Comparison of ENCODE assay signal across 11 cellular contexts in genomic region chrX:78514852-78515251, GRCh38.
DNase-seq lines count a peak whose midpoint lies in the region; ATAC-seq and TF ChIP-seq lines count a peak whose summit lies in the region.
"Had no signal": no experiment of that assay in that cellular context is flagged by ENCODE, and none has a peak within 500 bp of the region (broad histone marks: within the 10 kb centered on the region; RNA-seq: fewer than 3 reads in every experiment).

No MANE protein-coding gene starts in this region.

- no peaks in the 10 kb centered on the region for H3K36me3 Mint-ChIP-seq in T-cell
- no peaks in the 10 kb centered on the region for H3K36me3 Mint-ChIP-seq in immature natural killer cell

- H3K27ac Mint-ChIP-seq in T-cell = peak overlapping the region; percentile 88 to 89
- no peak overlapping the region for H3K27ac Mint-ChIP-seq in immature natural killer cell

- peak overlapping the region; percentile 40 for H3K27ac ChIP-seq in cardiac muscle cell
- H3K27ac ChIP-seq in heart left ventricle = no peak overlapping the region
- H3K27ac ChIP-seq in testis = no peak overlapping the region
- H3K27ac ChIP-seq: BLaER1 treated with 17β-estradiol and CSF1 and Interleukin-3, amounts not matched to agents 10 nM and 100 nM; RWPE1; thyroid gland had no signal

- H3K9me3 Mint-ChIP-seq in T-cell (peaks cover 0 to 2% (median 0%) of the 10 kb centered on the region in 3 donors), immature natural killer cell (no peaks in the 10 kb centered on the region)

- H3K27me3 ChIP-seq in cardiac muscle cell = no peaks in the 10 kb centered on the region
- H3K27me3 ChIP-seq in heart left ventricle = peaks cover 0 to 3% (median 0%) of the 10 kb centered on the region in 9 donors
- H3K27me3 ChIP-seq in testis = no peaks in the 10 kb centered on the region
- H3K27me3 ChIP-seq: thyroid gland had no signal

- no peaks in the 10 kb centered on the region for H3K27me3 Mint-ChIP-seq in T-cell
- H3K27me3 Mint-ChIP-seq in immature natural killer cell (ENCODE audit: low read depth in 3 of 3) = peaks cover 0 to 4% (median 4%) of the 10 kb centered on the region in 3 donors

- CTCF ChIA-PET in T-cell (lab: Charles Lee) = no interaction called here

- TF ChIP-seq CTCF in cardiac muscle cell (IDR thresholded peaks at IDR 0.05; ENCODE audit: low read depth, low read length) (peak; percentile 8), heart left ventricle (IDR thresholded peaks at IDR 0.05) (peak in 3 of 12 donors; percentile 9 to 24 (median 24)), fibroblast of mammary gland (conservative IDR thresholded peaks at IDR 0.05; ENCODE audit: control insufficient read depth, insufficient read depth, low read depth, low read length) (peak; percentile 14), testis (IDR thresholded peaks at IDR 0.05) (no peak)

- POLR2A ChIA-PET in T-cell (lab: Charles Lee) = interaction anchor here in 1 of 2 donors (0.5 kb wide), 1 partner anchor 187 kb away, joined by 3 read pairs; the partner anchor contains the start of gene CYSLTR1

- H3K4me1 ChIP-seq in cardiac muscle cell (ENCODE audit: low read depth) = no peaks in the 10 kb centered on the region
- H3K4me1 ChIP-seq in heart left ventricle = peaks cover 0 to 5% (median 0%) of the 10 kb centered on the region in 12 donors
- H3K4me1 ChIP-seq in testis = no peaks in the 10 kb centered on the region
- H3K4me1 ChIP-seq: thyroid gland had no signal

- ATAC-seq in heart left ventricle (no peak), T-cell (replicated peaks in 1 of 4) (peak in 3 of 4 experiments; percentile 17 to 37 (median 33)), GM21825 (IDR thresholded peaks at IDR 0.05; ENCODE audit: unreplicated experiment) (no peak)

- H3K4me3 ChIP-seq in cardiac muscle cell = no peak overlapping the region
- H3K4me3 ChIP-seq in heart left ventricle = no peak overlapping the region
- H3K4me3 ChIP-seq in fibroblast of mammary gland (ENCODE audit: control insufficient read depth, low read depth, low read length) = no peak overlapping the region
- H3K4me3 ChIP-seq in testis = no peak overlapping the region
- H3K4me3 ChIP-seq: BLaER1 treated with 17β-estradiol and CSF1 and Interleukin-3, amounts not matched to agents 10 nM and 100 nM; thyroid gland had no signal

- no peak overlapping the region for H3K4me3 Mint-ChIP-seq in T-cell
- no peak overlapping the region for H3K4me3 Mint-ChIP-seq in immature natural killer cell

- no peaks in the 10 kb centered on the region for H3K9me3 ChIP-seq in cardiac muscle cell (ENCODE audit: low read depth)
- no peaks in the 10 kb centered on the region for H3K9me3 ChIP-seq in heart left ventricle
- no peaks in the 10 kb centered on the region for H3K9me3 ChIP-seq in testis
- H3K9me3 ChIP-seq: BLaER1 treated with 17β-estradiol and CSF1 and Interleukin-3, amounts not matched to agents 10 nM and 100 nM; thyroid gland had no signal

- H3K36me3 ChIP-seq in cardiac muscle cell (no peaks in the 10 kb centered on the region), heart left ventricle (no peaks in the 10 kb centered on the region), testis (ENCODE audit: low read depth, missing control alignments) (no peaks in the 10 kb centered on the region)
- H3K36me3 ChIP-seq: BLaER1 treated with 17β-estradiol and CSF1 and Interleukin-3, amounts not matched to agents 10 nM and 100 nM; thyroid gland had no signal

- TF ChIP-seq POLR2A in heart left ventricle (IDR thresholded peaks at IDR 0.05) (no peak), testis (IDR thresholded peaks at IDR 0.05) (no peak)

- DNase-seq in cardiac muscle cell (ENCODE audit: low read depth in 1 of 2, low spot score in 1 of 2) (peak in 1 of 2 donors; percentile 56), heart left ventricle (no peak), T-cell (peak in 1 of 34 experiments; percentile 2), fibroblast of mammary gland (ENCODE audit: low read depth) (peak; percentile 3), testis (peak; percentile 12), immature natural killer cell (no peak), putamen (ENCODE audit: low spot score) (no peak)
- DNase-seq: thyroid gland had no signal

- H3K4me1 Mint-ChIP-seq in T-cell = peaks cover 27 to 55% (median 53%) of the 10 kb centered on the region in 3 donors
- no peaks in the 10 kb centered on the region for H3K4me1 Mint-ChIP-seq in immature natural killer cell

- intact Hi-C loops in heart left ventricle (cut with DNase I) = no loop called here
- intact Hi-C loops in testis (cut with DNase I; ENCODE audit: low total_unique reads) = no loop called here

Comparison
In these comparisons a context has a peak if more than half of its experiments do, and no peak if none do; other contexts are left out.
1. DNase-seq: peak in fibroblast of mammary gland (single experiment) and testis (single experiment); none in heart left ventricle (0 of 5), immature natural killer cell (0 of 3) and putamen (single experiment).
2. CTCF ChIP-seq: peak in cardiac muscle cell (single experiment) and fibroblast of mammary gland (single experiment); none in testis (0 of 3).
3. ATAC-seq: peak in T-cell (3 of 4); none in heart left ventricle (0 of 4) and GM21825 (single experiment).
4. H3K27ac Mint-ChIP-seq: peak in T-cell (2 of 2); none in immature natural killer cell (0 of 6).